ENCODE assay signal across 8 cellular contexts in genomic region chr11:84558085-84558905, GRCh38.
A peak's percentile ranks its signal among the peaks of the same experiment; 100 is the strongest.
DNase-seq lines count a peak whose midpoint lies in the region; ATAC-seq and TF ChIP-seq lines count a peak whose summit lies in the region.

No MANE protein-coding gene starts in this region.

- intact Hi-C loops in Caco-2 (cut with micrococcal nuclease; ENCODE audit: unreplicated experiment) = loop anchor here (1.0 to 2.0 kb wide), 2 partner anchors 156 to 1033 kb away; no protein-coding TSS in a partner anchor
- intact Hi-C loops in ascending aorta (cut with DNase I) = no loop called here

- DNase-seq in Caco-2 (peak; percentile 67 to 71), NCI-H1930 (lab: John Stamatoyannopoulos, UW) (peak; percentile 0 to 19), ascending aorta (ENCODE audit: low spot score in 2 of 2) (no peak), iPS-NIHi7 (ENCODE audit: extremely low spot score) (peak; percentile 52), tibial nerve (ENCODE audit: low spot score in 2 of 2) (peak in 1 of 2 donors; percentile 13), HuH-7.5 (ENCODE audit: low spot score) (no peak)

- CTCF ChIA-PET in Caco-2 (lab: Charles Lee) = interaction anchor here (0.5 to 1.9 kb wide), 18 partner anchors 8 to 1297 kb away, joined by 3 to 7 read pairs (median 3); partner anchors contain the start of gene CCDC83

- H3K4me3 Mint-ChIP-seq in Caco-2 (ENCODE audit: unreplicated experiment) = peak overlapping the region; percentile 63

- H3K4me1 Mint-ChIP-seq in Caco-2 (ENCODE audit: low read depth, unreplicated experiment) = peaks cover 9% of the 10 kb centered on the region

- BruUV-seq in Caco-2 (replicated peaks; lab: Mats Ljungman, UMichigan) = no TSS peak

- H3K36me3 ChIP-seq in Caco-2 (ENCODE audit: control insufficient read depth, insufficient read depth, low read length) = no peaks in the 10 kb centered on the region
- no peaks in the 10 kb centered on the region for H3K36me3 ChIP-seq in ascending aorta
- no peaks in the 10 kb centered on the region for H3K36me3 ChIP-seq in tibial nerve

- TF ChIP-seq CTCF in Caco-2 (IDR thresholded peaks at IDR 0.05; ENCODE audit: insufficient read depth in 1 of 2, low read depth in 1 of 2, low read length in 1 of 2, severe bottlenecking in 1 of 2, unreplicated experiment in 1 of 2) (peak; percentile 96 to 99), ascending aorta (IDR thresholded peaks at IDR 0.05) (peak; percentile 29 to 76 (median 62)), tibial nerve (IDR thresholded peaks at IDR 0.05) (peak; percentile 50 to 76 (median 63))

- H3K27ac ChIP-seq in ascending aorta (no peak overlapping the region), tibial nerve (no peak overlapping the region)

- H3K9me3 ChIP-seq in Caco-2 (no peaks in the 10 kb centered on the region), ascending aorta (no peaks in the 10 kb centered on the region), tibial nerve (no peaks in the 10 kb centered on the region)

- H3K27me3 ChIP-seq in Caco-2 (replicated peaks; ENCODE audit: control insufficient read depth, insufficient read depth, low read length) (no peaks in the 10 kb centered on the region), ascending aorta (no peaks in the 10 kb centered on the region), tibial nerve (no peaks in the 10 kb centered on the region)

- no peaks in the 10 kb centered on the region for H3K27me3 Mint-ChIP-seq in Caco-2 (ENCODE audit: insufficient read depth, unreplicated experiment)

- peak overlapping the region; percentile 7 for H3K27ac Mint-ChIP-seq in Caco-2 (ENCODE audit: unreplicated experiment)

- TF ChIP-seq POLR2A in tibial nerve (IDR thresholded peaks at IDR 0.05) = no peak

- 52 to 58% methylated on average over 5 of the region's 5 CpGs for WGBS in tibial nerve, 2 donors

- H3K36me3 Mint-ChIP-seq in Caco-2 (ENCODE audit: insufficient read depth, unreplicated experiment) = peaks cover 5% of the 10 kb centered on the region

- no peaks in the 10 kb centered on the region for H3K9me3 Mint-ChIP-seq in Caco-2 (ENCODE audit: unreplicated experiment)

- H3K4me3 ChIP-seq in Caco-2 (ENCODE audit: low read depth, low read length) = no peak overlapping the region
- H3K4me3 ChIP-seq in ascending aorta = no peak overlapping the region
- no peak overlapping the region for H3K4me3 ChIP-seq in tibial nerve

- H3K4me1 ChIP-seq in Caco-2 (peaks cover 16% of the 10 kb centered on the region), ascending aorta (no peaks in the 10 kb centered on the region), tibial nerve (no peaks in the 10 kb centered on the region)

- POLR2A ChIA-PET in Caco-2 (lab: Charles Lee) = interaction anchor here (0.7 kb wide), 1 partner anchor 311 kb away, joined by 3 read pairs; no protein-coding TSS in a partner anchor

- ATAC-seq in GM18858 (IDR thresholded peaks at IDR 0.05; ENCODE audit: unreplicated experiment) (peak; percentile 96), HG02885 (IDR thresholded peaks at IDR 0.05; ENCODE audit: poor library complexity, unreplicated experiment) (peak; percentile 96)

- TF ChIP-seq EP300 in tibial nerve (IDR thresholded peaks at IDR 0.05) = no peak

Comparison
In these comparisons a context has a peak if more than half of its experiments do, and no peak if none do; other contexts are left out.
1. DNase-seq: peak in Caco-2 (2 of 2), NCI-H1930 (2 of 2) and iPS-NIHi7 (single experiment); none in ascending aorta (0 of 2) and HuH-7.5 (single experiment).
2. Peak in every context shown above with its lines, with median percentiles within 50 percentile points of each other: CTCF ChIP-seq.